Comparison of ENCODE assay signal across 24 cellular contexts in genomic region chr9:86112057-86112456, GRCh38. TPM values are rescaled to one million over a fixed set of nuclear protein-coding genes. Genes with fewer than 3 reads are reported as not detected.
DNase-seq lines count a peak whose midpoint lies in the region; ATAC-seq, FAIRE-seq and TF ChIP-seq lines count a peak whose summit lies in the region.
"Had no signal": no experiment of that assay in that cellular context is flagged by ENCODE, and none has a peak within 500 bp of the region (broad histone marks: within the 10 kb centered on the region; RNA-seq: fewer than 3 reads in every experiment).

No MANE protein-coding gene starts in this region.

- no peaks in the 10 kb centered on the region for H3K36me3 ChIP-seq in HepG2 (replicated peaks in 1 of 2; ENCODE audit: control insufficient read depth in 1 of 2, insufficient read depth in 2 of 2, low read length in 2 of 2)
- no peaks in the 10 kb centered on the region for H3K36me3 ChIP-seq in right lobe of liver
- H3K36me3 ChIP-seq in endodermal cell (ENCODE audit: control insufficient read depth, insufficient read depth, low read length) = no peaks in the 10 kb centered on the region
- H3K36me3 ChIP-seq: BE2C; BLaER1 treated with 17β-estradiol and CSF1 and Interleukin-3, amounts not matched to agents 10 nM and 100 nM had no signal

- no peak overlapping the region for H3K4me2 ChIP-seq in HepG2 (ENCODE audit: low read depth, low read length)
- H3K4me2 ChIP-seq: A549; BLaER1 treated with 17β-estradiol and CSF1 and Interleukin-3, amounts not matched to agents 10 nM and 100 nM had no signal

- TF ChIP-seq POLR2A in HepG2 (IDR thresholded peaks at IDR 0.05; ENCODE audit: insufficient read depth in 1 of 2, low read depth in 2 of 2, low read length in 2 of 2) (no peak), right lobe of liver (IDR thresholded peaks at IDR 0.05) (no peak)

- H3K27ac ChIP-seq in HepG2 (ENCODE audit: extremely low read length, insufficient read depth, low read length) (no peak overlapping the region), right lobe of liver (no peak overlapping the region), endodermal cell (ENCODE audit: low read depth, low read length) (no peak overlapping the region)
- H3K27ac ChIP-seq: A549; BLaER1 treated with 17β-estradiol and CSF1 and Interleukin-3, amounts not matched to agents 10 nM and 100 nM had no signal

- TF ChIP-seq CTCF in HepG2 (CRISPR knock-in tag; IDR thresholded peaks at IDR 0.05) = no peak
- TF ChIP-seq CTCF in right lobe of liver (IDR thresholded peaks at IDR 0.05) = no peak
- no peak for TF ChIP-seq CTCF in endodermal cell (conservative IDR thresholded peaks at IDR 0.05)

- H3K9ac ChIP-seq in HepG2 (ENCODE audit: insufficient read depth, low read depth, low read length) = no peak overlapping the region
- no peak overlapping the region for H3K9ac ChIP-seq in endodermal cell (ENCODE audit: extremely low read depth, low read length, poor library complexity, severe bottlenecking)
- H3K9ac ChIP-seq: BLaER1 treated with 17β-estradiol and CSF1 and Interleukin-3, amounts not matched to agents 10 nM and 100 nM had no signal

- H3K9me3 Mint-ChIP-seq in endodermal cell = no peaks in the 10 kb centered on the region
- no peaks in the 10 kb centered on the region for H3K9me3 Mint-ChIP-seq in stimulated activated effector memory CD8-positive, alpha-beta T cell treated with anti-CD3 and anti-CD28 coated beads, Interleukin-12 subunit alpha, Interleukin-12 subunit beta, amount 100 ng/mL, for 72 hours
- H3K9me3 Mint-ChIP-seq: CD4-positive, alpha-beta T cell; CD8-positive, alpha-beta memory T cell had no signal

- no peak for FAIRE-seq in HepG2 (lab: Jason Lieb, UNC)
- FAIRE-seq: A549, D721Med, GM12878, H1 had no signal

- no peaks in the 10 kb centered on the region for H3K4me1 Mint-ChIP-seq in endodermal cell
- H3K4me1 Mint-ChIP-seq in stimulated activated effector memory CD8-positive, alpha-beta T cell treated with anti-CD3 and anti-CD28 coated beads, Interleukin-12 subunit alpha, Interleukin-12 subunit beta, amount 100 ng/mL, for 72 hours = peaks cover 2% of the 10 kb centered on the region

- H3K4me1 ChIP-seq in HepG2 (ENCODE audit: insufficient read depth, low read length) = no peaks in the 10 kb centered on the region
- H3K4me1 ChIP-seq in right lobe of liver = no peaks in the 10 kb centered on the region
- H3K4me1 ChIP-seq in endodermal cell (ENCODE audit: control insufficient read depth, insufficient read depth, low read length) = no peaks in the 10 kb centered on the region
- H3K4me1 ChIP-seq: BE2C had no signal

- no peak overlapping the region for H3K4me3 ChIP-seq in HepG2 (replicated peaks in 1 of 3; ENCODE audit: insufficient read depth in 1 of 3, low read depth in 2 of 3, low read length in 3 of 3)
- no peak overlapping the region for H3K4me3 ChIP-seq in right lobe of liver
- no peak overlapping the region for H3K4me3 ChIP-seq in endodermal cell (ENCODE audit: low read length)
- H3K4me3 ChIP-seq: A549; BLaER1 treated with 17β-estradiol and CSF1 and Interleukin-3, amounts not matched to agents 10 nM and 100 nM; GM12878 had no signal

- CTCF ChIA-PET in HepG2 (lab: Yijun Ruan, JAX; ENCODE audit: low intra/inter-chr PET ratio, low total read pairs) = no interaction called here

- in situ Hi-C loops in HepG2 (cut with HindIII; ENCODE audit: extremely low pct_ligation_motif_present, low pct_unique_long_range_greater_than_20kb) = no loop called here

- peaks cover 19% of the 10 kb centered on the region for H3K27me3 Mint-ChIP-seq in endodermal cell (ENCODE audit: insufficient read depth)

- no peaks in the 10 kb centered on the region for H3K36me3 Mint-ChIP-seq in endodermal cell (ENCODE audit: low read depth)
- H3K36me3 Mint-ChIP-seq in stimulated activated effector memory CD8-positive, alpha-beta T cell treated with anti-CD3 and anti-CD28 coated beads, Interleukin-12 subunit alpha, Interleukin-12 subunit beta, amount 100 ng/mL, for 72 hours = no peaks in the 10 kb centered on the region
- H3K36me3 Mint-ChIP-seq: CD14-positive monocyte; CD8-positive, alpha-beta memory T cell had no signal

- intact Hi-C loops in HepG2 (cut with micrococcal nuclease; ENCODE audit: unreplicated experiment) (no loop called here), right lobe of liver (cut with DNase I) (no loop called here)

- TF ChIP-seq EP300 in HepG2 (IDR thresholded peaks at IDR 0.05; ENCODE audit: low read depth in 2 of 2, low read length in 2 of 2) = no peak
- TF ChIP-seq EP300 in HepG2 (CRISPR knock-in tag; IDR thresholded peaks at IDR 0.05; ENCODE audit: borderline replicate concordance) = no peak

- 0 out of 2 replicates have a peak, but pooled peaks cover 10% of the 10 kb centered on the region for H4K20me1 ChIP-seq in HepG2 (ENCODE audit: insufficient read depth, low read length)
- H4K20me1 ChIP-seq: BLaER1 treated with 17β-estradiol and CSF1 and Interleukin-3, amounts not matched to agents 10 nM and 100 nM had no signal

- no peak for TF ChIP-seq RAD21 in HepG2 (CRISPR knock-in tag; IDR thresholded peaks at IDR 0.05)

- H3K27me3 ChIP-seq in HepG2 (ENCODE audit: control insufficient read depth in 1 of 2, insufficient read depth in 2 of 2, low read length in 2 of 2) (peaks cover 8 to 44% of the 10 kb centered on the region in 2 experiments), right lobe of liver (no peaks in the 10 kb centered on the region), endodermal cell (ENCODE audit: control insufficient read depth, insufficient read depth, low read length, poor library complexity, severe bottlenecking) (peaks cover 17% of the 10 kb centered on the region)
- H3K27me3 ChIP-seq: BE2C; BLaER1 treated with 17β-estradiol and CSF1 and Interleukin-3, amounts not matched to agents 10 nM and 100 nM had no signal

- BruUV-seq in HepG2 (replicated peaks; lab: Mats Ljungman, UMichigan) = no TSS peak

- no CpG with 5 or more reads among the region's 5 CpGs for WGBS in HepG2 (ENCODE audit: low lambda C conversion rate)
- 80% methylated on average over 1 of the region's 5 CpGs for WGBS in right lobe of liver (ENCODE audit: insufficient coverage, low coverage, low lambda C conversion rate, missing lambda C conversion rate)
- WGBS in endodermal cell (ENCODE audit: insufficient coverage in 1 of 2, insufficient read length in 1 of 2), 2 experiments = 91 to 100% methylated on average over 4 to 5 of the region's 5 CpGs

- DNase-seq in HepG2 (ENCODE audit: low spot score) (no peak), right lobe of liver (no peak), endodermal cell (peak; percentile 45), NCI-H2081 (lab: John Stamatoyannopoulos, UW) (no peak)
- DNase-seq in stimulated activated effector memory CD8-positive, alpha-beta T cell treated with anti-CD3 and anti-CD28 coated beads, Interleukin-12 subunit alpha, Interleukin-12 subunit beta, amount 100 ng/mL, for 72 hours (ENCODE audit: low spot score in 2 of 2) = no peak
- DNase-seq: 8988T; ACHN; AML-193; BE2C; CD4-positive, alpha-beta T cell; CD8-positive, alpha-beta memory T cell; DMS 273 treated with DMSO at 0.1 percent for 48 hours; DMS79; EL; GDM1; H7; HCEC 1CT had no signal

- peak; percentile 35 for ATAC-seq in HepG2
- no peak for ATAC-seq in right lobe of liver
- ATAC-seq in stimulated activated effector memory CD8-positive, alpha-beta T cell treated with anti-CD3 and anti-CD28 coated beads, Interleukin-12 subunit alpha, Interleukin-12 subunit beta, amount 100 ng/mL, for 72 hours = peak; percentile 51
- no peak for ATAC-seq in GM18520 (IDR thresholded peaks at IDR 0.05; ENCODE audit: unreplicated experiment)
- ATAC-seq: A549, GM12878 had no signal

- H3K27ac Mint-ChIP-seq in endodermal cell = no peak overlapping the region
- H3K27ac Mint-ChIP-seq in stimulated activated effector memory CD8-positive, alpha-beta T cell treated with anti-CD3 and anti-CD28 coated beads, Interleukin-12 subunit alpha, Interleukin-12 subunit beta, amount 100 ng/mL, for 72 hours = no peak overlapping the region
- H3K27ac Mint-ChIP-seq: CD14-positive monocyte; CD4-positive, alpha-beta T cell; CD8-positive, alpha-beta memory T cell had no signal

- POLR2A ChIA-PET in HepG2 (lab: Yijun Ruan, JAX) = no interaction called here

- no peak overlapping the region for H3K4me3 Mint-ChIP-seq in endodermal cell
- H3K4me3 Mint-ChIP-seq in stimulated activated effector memory CD8-positive, alpha-beta T cell treated with anti-CD3 and anti-CD28 coated beads, Interleukin-12 subunit alpha, Interleukin-12 subunit beta, amount 100 ng/mL, for 72 hours = no peak overlapping the region
- H3K4me3 Mint-ChIP-seq: CD4-positive, alpha-beta T cell; CD8-positive, alpha-beta memory T cell had no signal

- H3K9me3 ChIP-seq in HepG2 (ENCODE audit: low read length) (no peaks in the 10 kb centered on the region), right lobe of liver (no peaks in the 10 kb centered on the region), endodermal cell (ENCODE audit: control insufficient read depth, low read length) (no peaks in the 10 kb centered on the region)
- H3K9me3 ChIP-seq: A549; BE2C; BLaER1 treated with 17β-estradiol and CSF1 and Interleukin-3, amounts not matched to agents 10 nM and 100 nM had no signal

- no peaks in the 10 kb centered on the region for H3K79me2 ChIP-seq in HepG2 (ENCODE audit: insufficient read depth, low read length)

- H2AFZ ChIP-seq in HepG2 (ENCODE audit: low read length) = no peak overlapping the region

RNA-seq across cellular contexts. Expression of gene GOLM1, which starts 12.7 kb away (rescaled TPM):
- total RNA-seq in HepG2 (2016; rRNA removed; fragmentation: Illumina TruSeq; extraction: Trizol) (0.20 and 0.31 TPM in 2 replicates), right lobe of liver (10 to 100 TPM in 4 of 6 experiments, 1 to 10 TPM in 2; 5.8 to 51.6 (median 15.9) TPM), endodermal cell (10 to 100 TPM; 64.5 to 66.4 TPM)
- total RNA-seq in HepG2 (2016; cell fraction: cytosol; rRNA removed; fragmentation: Illumina TruSeq; extraction: Trizol; ENCODE audit: low read depth) = not detected in 2 replicates
- 0.18 and 0.22 TPM in 2 replicates for total RNA-seq in HepG2 (2016; cell fraction: insoluble cytoplasmic fraction; rRNA removed; fragmentation: Illumina TruSeq; extraction: Trizol)
- 0.14 TPM in 1 of 2 replicates, not detected in the other for total RNA-seq in HepG2 (2016; cell fraction: membrane; rRNA removed; fragmentation: Illumina TruSeq; extraction: Trizol)
- total RNA-seq in HepG2 (2016; cell fraction: nucleus; rRNA removed; fragmentation: Illumina TruSeq; extraction: Trizol) = 0.25 and 0.28 TPM in 2 replicates
- polyA plus RNA-seq in HepG2 (2011; rRNA removed) = 0.30 TPM in 2 replicates
- polyA plus RNA-seq in HepG2 (2011; cell fraction: cytosol; rRNA removed) = 0.24 TPM in 2 replicates
- polyA plus RNA-seq in HepG2 (2011; cell fraction: nucleus; rRNA removed) = 0.38 and 0.71 TPM in 2 replicates
- polyA plus RNA-seq in HepG2 (2012) = 2.2 and 2.9 TPM in 2 replicates
- polyA plus RNA-seq in HepG2 (2016; cell fraction: cytosol; fragmentation: Illumina TruSeq; extraction: Trizol; ENCODE audit: low read depth) = not detected in 2 replicates
- 0.13 and 0.36 TPM in 2 replicates for polyA plus RNA-seq in HepG2 (2016; cell fraction: insoluble cytoplasmic fraction; fragmentation: Illumina TruSeq; extraction: Trizol; ENCODE audit: low read depth)
- 0.15 and 0.21 TPM in 2 replicates for polyA plus RNA-seq in HepG2 (2016; cell fraction: membrane; fragmentation: Illumina TruSeq; extraction: Trizol; ENCODE audit: low read depth)
- polyA plus RNA-seq in HepG2 (2016; cell fraction: nucleus; fragmentation: Illumina TruSeq; extraction: Trizol; ENCODE audit: insufficient read depth, low read depth) = 0.81 and 1.0 TPM in 2 replicates
- 29.7 TPM in 1 of 2 replicates, not detected in the other for polyA minus RNA-seq in HepG2 (2011; rRNA and poly(A)+ RNA removed; ENCODE audit: low replicate concordance)
- 0.79 and 1.2 TPM in 2 replicates for polyA minus RNA-seq in HepG2 (2011; cell fraction: cytosol; rRNA and poly(A)+ RNA removed)
- polyA minus RNA-seq in HepG2 (2011; cell fraction: nucleus; rRNA and poly(A)+ RNA removed) = 0.52 and 0.75 TPM in 2 replicates
- polyA plus RNA-seq in endodermal cell (2013, experiment 1 of 2) = 95.7 TPM
- polyA plus RNA-seq in endodermal cell (2013, experiment 2 of 2) = 89.0 TPM

Comparison
In these comparisons a context has a peak if more than half of its experiments do, and no peak if none do; other contexts are left out.
1. ATAC-seq: peak in HepG2 (single experiment) and stimulated activated effector memory CD8-positive, alpha-beta T cell treated with anti-CD3 and anti-CD28 coated beads, Interleukin-12 subunit alpha, Interleukin-12 subunit beta, amount 100 ng/mL, for 72 hours (single experiment); none in right lobe of liver (0 of 4) and GM18520 (single experiment).
2. RNA of gene GOLM1, which starts 12.7 kb away (total RNA-seq): 64.5 to 66.4 TPM in endodermal cell and 5.8 to 51.6 TPM in right lobe of liver; 0.14 to 0.31 TPM in HepG2; every median in the first group is over 4 times any median in the second.